Comparison of ENCODE assay signal across 8 cellular contexts in the genomic region with DNA sequence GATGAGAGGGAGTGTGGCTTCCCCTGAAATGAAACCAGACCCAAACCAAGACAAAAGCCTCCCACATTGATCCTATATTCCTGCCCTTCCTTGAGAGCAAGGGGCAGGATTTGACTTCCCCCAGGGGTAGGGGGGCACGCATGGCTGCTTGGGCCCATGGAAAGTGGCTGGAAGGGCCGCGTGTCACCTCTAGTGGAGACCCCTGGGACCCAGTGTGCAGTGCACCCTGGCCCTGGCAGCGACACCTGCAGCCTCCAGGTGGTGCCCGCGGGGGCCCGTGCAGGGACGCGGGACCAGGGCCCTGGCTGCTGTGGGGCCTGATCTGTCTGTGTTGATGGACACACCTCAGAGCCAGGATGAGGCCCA. TPM values are rescaled to one million over a fixed set of nuclear protein-coding genes. Genes with fewer than 3 reads are reported as not detected.
DNase-seq lines count a peak whose midpoint lies in the region; ATAC-seq, FAIRE-seq and TF ChIP-seq lines count a peak whose summit lies in the region.

No MANE protein-coding gene starts in this region.

- H3K9ac ChIP-seq in Karpas-422 (ENCODE audit: low read length) (no peak overlapping the region), endothelial cell of umbilical vein (replicated peaks; ENCODE audit: extremely low read depth, insufficient read depth, low read length) (no peak overlapping the region), skeletal muscle satellite cell (ENCODE audit: low read depth, low read length) (no peak overlapping the region)

- H3K9me3 ChIP-seq in Karpas-422 (ENCODE audit: low read length) (no peaks in the 10 kb centered on the region), endothelial cell of umbilical vein (replicated peaks; ENCODE audit: control insufficient read depth, insufficient read depth, low read length) (no peaks in the 10 kb centered on the region), skeletal muscle satellite cell (replicated peaks; ENCODE audit: low read length) (no peaks in the 10 kb centered on the region)

- no peaks in the 10 kb centered on the region for H3K36me3 ChIP-seq in Karpas-422 (ENCODE audit: insufficient read depth, low read length)
- no peaks in the 10 kb centered on the region for H3K36me3 ChIP-seq in endothelial cell of umbilical vein (ENCODE audit: control insufficient read depth in 2 of 2, extremely low read depth in 1 of 2, insufficient read depth in 2 of 2, low read length in 2 of 2)
- no peaks in the 10 kb centered on the region for H3K36me3 ChIP-seq in skeletal muscle satellite cell (ENCODE audit: insufficient read depth, low read length)

- H3K27ac ChIP-seq in Karpas-422 (ENCODE audit: low read length) (no peak overlapping the region), endothelial cell of umbilical vein (ENCODE audit: insufficient read depth, low read depth, low read length) (peak overlapping the region; percentile 85)

- peaks cover 20% of the 10 kb centered on the region for H3K4me1 ChIP-seq in Karpas-422 (ENCODE audit: low read length)
- peaks cover 20% of the 10 kb centered on the region for H3K4me1 ChIP-seq in endothelial cell of umbilical vein (ENCODE audit: control insufficient read depth, extremely low read depth, insufficient read depth, low read length)
- peaks cover 20% of the 10 kb centered on the region for H3K4me1 ChIP-seq in skeletal muscle satellite cell (ENCODE audit: control insufficient read depth, insufficient read depth, low read length)

- no peaks in the 10 kb centered on the region for H3K9me2 ChIP-seq in Karpas-422 (replicated peaks; ENCODE audit: insufficient read depth, low read length)

- H3K4me3 ChIP-seq in Karpas-422 (ENCODE audit: low read length) (peak overlapping the region; percentile 3; the same call in 1 of the 2 replicates), endothelial cell of umbilical vein (replicated peaks in 1 of 3; ENCODE audit: insufficient read depth in 1 of 3, low read depth in 1 of 3, low read length in 3 of 3) (no peak overlapping the region), skeletal muscle satellite cell (ENCODE audit: low read length) (no peak overlapping the region)

- CTCF ChIA-PET in endothelial cell of umbilical vein (lab: Charles Lee) = interaction anchor here (1.0 to 1.3 kb wide), 5 partner anchors 18 to 242 kb away, joined by 3 to 6 read pairs (median 4); a partner anchor contains a TSS

- POLR2A ChIA-PET in endothelial cell of umbilical vein (lab: Charles Lee) = interaction anchor here (0.7 kb wide), 1 partner anchor 8 kb away, joined by 3 read pairs; no protein-coding TSS in a partner anchor

- TF ChIP-seq POLR2A in GM12891 (IDR thresholded peaks at IDR 0.05; ENCODE audit: low read depth, low read length) (no peak), endothelial cell of umbilical vein (IDR thresholded peaks at IDR 0.05; ENCODE audit: low read depth, low read length) (no peak)

- no peaks in the 10 kb centered on the region for H3K27me3 ChIP-seq in Karpas-422 (ENCODE audit: low read length)
- H3K27me3 ChIP-seq in endothelial cell of umbilical vein (ENCODE audit: control insufficient read depth in 2 of 2, insufficient read depth in 2 of 2, low read length in 2 of 2) = no peaks in the 10 kb centered on the region
- H3K27me3 ChIP-seq in skeletal muscle satellite cell (ENCODE audit: control insufficient read depth, insufficient read depth, low read length) = peaks cover 18% of the 10 kb centered on the region

- ATAC-seq in GM21737 (IDR thresholded peaks at IDR 0.05; ENCODE audit: unreplicated experiment) = peak; percentile 39

- FAIRE-seq in GM12891 (lab: Jason Lieb, UNC) = no peak
- FAIRE-seq in endothelial cell of umbilical vein (lab: Jason Lieb, UNC) = no peak

- intact Hi-C loops in endothelial cell of umbilical vein (cut with micrococcal nuclease) = loop anchor here (1.0 kb wide), 1 partner anchor 28 kb away; no protein-coding TSS in a partner anchor

- no TSS peak for BruUV-seq in endothelial cell of umbilical vein (replicated peaks; lab: Mats Ljungman, UMichigan)

- H3K4me2 ChIP-seq in Karpas-422 (ENCODE audit: low read depth, low read length, poor library complexity, severe bottlenecking) (peak overlapping the region; percentile 47), endothelial cell of umbilical vein (ENCODE audit: insufficient read depth, low read length) (no peak overlapping the region), skeletal muscle satellite cell (ENCODE audit: low read length) (peak overlapping the region; percentile 77)

- TF ChIP-seq CTCF in endothelial cell of umbilical vein (IDR thresholded peaks at IDR 0.05; ENCODE audit: extremely low read depth in 1 of 2, insufficient read depth in 1 of 2, low read depth in 1 of 2, low read length in 2 of 2) = no peak

- H4K20me1 ChIP-seq in Karpas-422 (ENCODE audit: insufficient read depth, low read depth, low read length) (no peaks in the 10 kb centered on the region), endothelial cell of umbilical vein (replicated peaks; ENCODE audit: control insufficient read depth, extremely low read depth, insufficient read depth, low read length) (no peaks in the 10 kb centered on the region)

- H3K79me2 ChIP-seq in Karpas-422 (ENCODE audit: low read length) (no peaks in the 10 kb centered on the region), endothelial cell of umbilical vein (ENCODE audit: control insufficient read depth, insufficient read depth, low read length) (no peaks in the 10 kb centered on the region)

- DNase-seq in GM12891 (ENCODE audit: insufficient read length, low spot score) (peak; percentile 71), Karpas-422 (peak; percentile 74), endothelial cell of umbilical vein (ENCODE audit: low read depth, low spot score) (no peak), SIG-M5 treated with dmso at 0.1 percent for 504 hours (lab: John Stamatoyannopoulos, UW; ENCODE audit: unreplicated experiment) (no peak), ureter (ENCODE audit: low spot score) (no peak)
- DNase-seq in activated effector memory CD4-positive, alpha-beta T cell treated with anti-CD3 and anti-CD28 coated beads, Interleukin-2, amount 50 U/mL, for 16 hours = no peak

- H2AFZ ChIP-seq in Karpas-422 (ENCODE audit: low read length) (no peak overlapping the region), endothelial cell of umbilical vein (ENCODE audit: low read depth, low read length) (peak overlapping the region; percentile 61)

- H3K9me1 ChIP-seq in endothelial cell of umbilical vein (replicated peaks; ENCODE audit: control insufficient read depth, extremely low read depth, insufficient read depth, low read length) = no peaks in the 10 kb centered on the region

- dilution Hi-C loops in endothelial cell of umbilical vein (cut with MboI; ENCODE audit: extremely low pct_ligation_motif_present, low sequenced_read_pairs) = no loop called here

TF ChIP-seq in GM12891, 5 proteins besides CTCF, POLR2A, EP300 and RAD21:
- TF ChIP-seq SPI1 (IDR thresholded peaks at IDR 0.05; ENCODE audit: low read depth, low read length) (no peak), POU2F2 (IDR thresholded peaks at IDR 0.05; ENCODE audit: low read depth, low read length) (no peak), POLR2AphosphoS5 (IDR thresholded peaks at IDR 0.05; ENCODE audit: low read depth, low read length) (no peak), PAX5 (IDR thresholded peaks at IDR 0.05; ENCODE audit: insufficient read depth, low read length, severe bottlenecking) (no peak), TAF1 (IDR thresholded peaks at IDR 0.05; ENCODE audit: low read depth, low read length) (no peak)

TF ChIP-seq in endothelial cell of umbilical vein, 7 proteins besides CTCF, POLR2A, EP300 and RAD21:
- no peak for TF ChIP-seq MYC (IDR thresholded peaks at IDR 0.05; ENCODE audit: low read depth, low read length)
- no peak for TF ChIP-seq FOS (IDR thresholded peaks at IDR 0.05; ENCODE audit: borderline replicate concordance, insufficient read depth, low read length)
- TF ChIP-seq, protein P1, sequence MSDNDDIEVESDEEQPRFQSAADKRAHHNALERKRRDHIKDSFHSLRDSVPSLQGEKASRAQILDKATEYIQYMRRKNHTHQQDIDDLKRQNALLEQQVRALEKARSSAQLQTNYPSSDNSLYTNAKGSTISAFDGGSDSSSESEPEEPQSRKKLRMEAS (IDR thresholded peaks at IDR 0.05; ENCODE audit: insufficient read depth, insufficient read length) = no peak
- TF ChIP-seq POLR2AphosphoS5 (IDR thresholded peaks at IDR 0.05; ENCODE audit: insufficient read depth, low read depth, low read length) = no peak
- no peak for TF ChIP-seq GATA2 (IDR thresholded peaks at IDR 0.05; ENCODE audit: insufficient read depth, insufficient read length, low read depth, low read length)
- TF ChIP-seq EZH2 (IDR thresholded peaks at IDR 0.05; ENCODE audit: borderline replicate concordance, low read depth, low read length, severe bottlenecking) = no peak
- TF ChIP-seq JUN (IDR thresholded peaks at IDR 0.05; ENCODE audit: borderline replicate concordance, insufficient read depth, insufficient read length, low read depth) = no peak

RNA-seq across cellular contexts. Expression of a gene that starts 18.0 kb away (rescaled TPM):
- 11.7 TPM for polyA plus RNA-seq in GM12891 (2012; ENCODE audit: low read depth, missing spikeins)
- 0.72 TPM in 1 of 2 replicates, not detected in the other for total RNA-seq in Karpas-422 (2014; rRNA removed; shearing (Covaris generic); ENCODE audit: low replicate concordance)
- total RNA-seq in endothelial cell of umbilical vein (3.3 and 4.1 TPM in 2 replicates), ureter (33.2 TPM)
- polyA plus RNA-seq in endothelial cell of umbilical vein = 0.92 and 1.4 TPM in 2 replicates
- 1.1 and 1.4 TPM in 2 replicates for polyA plus RNA-seq in endothelial cell of umbilical vein (2011; cell fraction: cytosol; rRNA removed)
- polyA plus RNA-seq in endothelial cell of umbilical vein (2011; cell fraction: nucleus; rRNA removed) = 2.6 and 3.5 TPM in 2 replicates
- 3.8 and 5.4 TPM in 2 replicates for polyA plus RNA-seq in endothelial cell of umbilical vein (2012)
- polyA minus RNA-seq in endothelial cell of umbilical vein = 0.55 and 1.00 TPM in 2 replicates
- polyA minus RNA-seq in endothelial cell of umbilical vein (2011; cell fraction: cytosol; rRNA and poly(A)+ RNA removed) = 30.2 TPM
- polyA minus RNA-seq in endothelial cell of umbilical vein (2011; cell fraction: nucleus; rRNA and poly(A)+ RNA removed) = 1.1 and 1.7 TPM in 2 replicates
- total RNA-seq in skeletal muscle satellite cell (2012; rRNA removed) = 1.5 and 2.0 TPM in 2 replicates

Comparison
In these comparisons a context has a peak if more than half of its experiments do, and no peak if none do; other contexts are left out.
1. DNase-seq: peak in GM12891 (single experiment) and Karpas-422 (single experiment); none in endothelial cell of umbilical vein (single experiment), activated effector memory CD4-positive, alpha-beta T cell treated with anti-CD3 and anti-CD28 coated beads, Interleukin-2, amount 50 U/mL, for 16 hours (single experiment), SIG-M5 treated with dmso at 0.1 percent for 504 hours (single experiment) and ureter (single experiment).